9 cellular contexts compared by ENCODE assay signal in genomic region chr6:136526196-136526930, GRCh38. TPM values are rescaled to one million over a fixed set of nuclear protein-coding genes. Genes with fewer than 3 reads are reported as not detected.
DNase-seq lines count a peak whose midpoint lies in the region; ATAC-seq and TF ChIP-seq lines count a peak whose summit lies in the region.
"Had no signal": no experiment of that assay in that cellular context is flagged by ENCODE, and none has a peak within 500 bp of the region (broad histone marks: within the 10 kb centered on the region; RNA-seq: fewer than 3 reads in every experiment).

No MANE protein-coding gene starts in this region.

- no peaks in the 10 kb centered on the region for H3K36me3 Mint-ChIP-seq in activated naive CD4-positive, alpha-beta T cell treated with anti-CD3 and anti-CD28 coated beads for 36 hours (ENCODE audit: low read depth)
- H3K36me3 Mint-ChIP-seq in glutamatergic neuron (ENCODE audit: unreplicated experiment): no peaks in the 10 kb centered on the region

- peaks cover 10% of the 10 kb centered on the region for H3K27me3 Mint-ChIP-seq in activated naive CD4-positive, alpha-beta T cell treated with anti-CD3 and anti-CD28 coated beads for 36 hours (ENCODE audit: low read depth)
- peaks cover 2% of the 10 kb centered on the region for H3K27me3 Mint-ChIP-seq in glutamatergic neuron (ENCODE audit: unreplicated experiment)

- no peaks in the 10 kb centered on the region for H3K79me2 ChIP-seq in osteoblast (ENCODE audit: insufficient read depth, low read length)

- peaks cover 9% of the 10 kb centered on the region for H3K27me3 ChIP-seq in osteoblast (ENCODE audit: insufficient read depth, low read length)

- TF ChIP-seq POLR2A in GM18505 (IDR thresholded peaks at IDR 0.05; ENCODE audit: borderline replicate concordance, extremely low read depth, insufficient read depth, insufficient read length): no peak

- peaks cover 23% of the 10 kb centered on the region for H3K4me1 Mint-ChIP-seq in activated naive CD4-positive, alpha-beta T cell treated with anti-CD3 and anti-CD28 coated beads for 36 hours (ENCODE audit: low read depth)
- H3K4me1 Mint-ChIP-seq in glutamatergic neuron (ENCODE audit: low read depth, unreplicated experiment): peaks cover 23% of the 10 kb centered on the region

- CTCF ChIA-PET in activated naive CD4-positive, alpha-beta T cell treated with anti-CD3 and anti-CD28 coated beads for 36 hours (lab: Charles Lee): interaction anchor here (0.6 to 1.6 kb wide), 5 partner anchors 16 to 76 kb away, joined by 3 to 5 read pairs (median 4); partner anchors contain the start of gene MAP7

- no peak overlapping the region for H3K27ac ChIP-seq in osteoblast (ENCODE audit: low read depth, low read length)
- H3K27ac ChIP-seq: SK-N-MC had no signal

- no peaks in the 10 kb centered on the region for H4K20me1 ChIP-seq in osteoblast (ENCODE audit: insufficient read depth, low read length)

- no peaks in the 10 kb centered on the region for H3K9me3 ChIP-seq in osteoblast (ENCODE audit: low read depth, low read length)

- no peak overlapping the region for H2AFZ ChIP-seq in osteoblast (ENCODE audit: low read length)

- H3K9me3 Mint-ChIP-seq in activated naive CD4-positive, alpha-beta T cell treated with anti-CD3 and anti-CD28 coated beads for 36 hours: no peaks in the 10 kb centered on the region
- no peaks in the 10 kb centered on the region for H3K9me3 Mint-ChIP-seq in glutamatergic neuron (ENCODE audit: unreplicated experiment)

- H3K4me3 ChIP-seq in osteoblast (ENCODE audit: insufficient read depth, low read length): no peak overlapping the region
- H3K4me3 ChIP-seq: SK-N-MC had no signal

- no peak for ATAC-seq in HG02610 (IDR thresholded peaks at IDR 0.05; ENCODE audit: unreplicated experiment)
- ATAC-seq in GM18505 (IDR thresholded peaks at IDR 0.05; ENCODE audit: unreplicated experiment): no peak

- TF ChIP-seq CTCF in glutamatergic neuron (IDR thresholded peaks at IDR 0.05; ENCODE audit: partially characterized antibody, unreplicated experiment) (peak; percentile 13), osteoblast (IDR thresholded peaks at IDR 0.05; ENCODE audit: extremely low read depth, low read depth, low read length) (peak; percentile 40)

- no peak overlapping the region for H3K4me2 ChIP-seq in osteoblast (ENCODE audit: insufficient read depth, low read length)

- H3K4me3 Mint-ChIP-seq in activated naive CD4-positive, alpha-beta T cell treated with anti-CD3 and anti-CD28 coated beads for 36 hours: peak overlapping the region; percentile 61
- peak overlapping the region; percentile 28 for H3K4me3 Mint-ChIP-seq in glutamatergic neuron (ENCODE audit: unreplicated experiment)

- no peaks in the 10 kb centered on the region for H3K4me1 ChIP-seq in osteoblast (ENCODE audit: insufficient read depth, low read length)

- H3K36me3 ChIP-seq in osteoblast (ENCODE audit: insufficient read depth, low read length): no peaks in the 10 kb centered on the region

- peak overlapping the region; percentile 44 for H3K27ac Mint-ChIP-seq in activated naive CD4-positive, alpha-beta T cell treated with anti-CD3 and anti-CD28 coated beads for 36 hours
- H3K27ac Mint-ChIP-seq in glutamatergic neuron (ENCODE audit: unreplicated experiment): peak overlapping the region; percentile 71

- peak; percentile 30 to 93 (median 87) for DNase-seq in NCI-H1417 (lab: John Stamatoyannopoulos, UW)
- DNase-seq in NCI-H1417 treated with DMSO at 0.1 percent for 48 hours (lab: John Stamatoyannopoulos, UW): no peak
- peak; percentile 42 for DNase-seq in NCI-H2107 treated with DMSO at 0.1 percent for 48 hours (lab: John Stamatoyannopoulos, UW; ENCODE audit: unreplicated experiment)
- peak; percentile 73 for DNase-seq in activated naive CD4-positive, alpha-beta T cell treated with anti-CD3 and anti-CD28 coated beads for 36 hours
- DNase-seq in glutamatergic neuron: peak; percentile 75
- DNase-seq in osteoblast (ENCODE audit: insufficient read length, low spot score, missing footprints): peak; percentile 95

- intact Hi-C loops in activated naive CD4-positive, alpha-beta T cell treated with anti-CD3 and anti-CD28 coated beads for 36 hours (cut with micrococcal nuclease): loop anchor here (1.0 to 2.0 kb wide), 4 partner anchors 16 to 266 kb away; partner anchors contain the start of genes BCLAF1 and MAP3K5

RNA-seq across cellular contexts. Expression of gene MAP7, which starts 23.9 kb away (rescaled TPM):
- total RNA-seq in activated naive CD4-positive, alpha-beta T cell treated with anti-CD3 and anti-CD28 coated beads for 36 hours: 1 to 10 TPM; 1.1 to 1.3 TPM
- total RNA-seq in glutamatergic neuron (ENCODE audit: unreplicated experiment) (2.2 TPM), osteoblast (1.4 and 1.8 TPM in 2 replicates)
